ENCODE assay signal across 1 cellular context in genomic region chr9:4145482-4145881, GRCh38.
TF ChIP-seq lines count a peak whose summit lies in the region.

No MANE protein-coding gene starts in this region.

TF ChIP-seq in WTC11, 78 proteins besides CTCF, POLR2A, EP300 and RAD21 (continued from another document):
- TF ChIP-seq STAT6 (CRISPR knock-in tag; conservative IDR thresholded peaks at IDR 0.05; ENCODE audit: low read depth) (no peak), E2F5 (CRISPR knock-in tag; IDR thresholded peaks at IDR 0.05) (no peak), ZMAT4 (CRISPR knock-in tag; IDR thresholded peaks at IDR 0.05) (no peak), GTF2I (CRISPR knock-in tag; conservative IDR thresholded peaks at IDR 0.05) (no peak)
TF ChIP-seq in WTC11: peak in this region for 0.
